Comparison of ENCODE assay signal across 7 cellular contexts in genomic region chr1:234322979-234323378, GRCh38. TPM values are rescaled to one million over a fixed set of nuclear protein-coding genes. Genes with fewer than 3 reads are reported as not detected.
DNase-seq lines count a peak whose midpoint lies in the region; ATAC-seq and TF ChIP-seq lines count a peak whose summit lies in the region.

No MANE protein-coding gene starts in this region.

- H3K4me1 ChIP-seq in foreskin keratinocyte = peaks cover 10% of the 10 kb centered on the region

- H3K4me1 Mint-ChIP-seq in activated CD4-positive, alpha-beta T cell treated with anti-CD3 and anti-CD28 coated beads, Interleukin-2, amount 10 ng/mL, durations not matched to agents 7 days and 5 days = peaks cover 35% of the 10 kb centered on the region

- H3K4me3 ChIP-seq in GM12875 (ENCODE audit: low read depth, low read length) = no peak overlapping the region

- no peak overlapping the region for H3K27ac Mint-ChIP-seq in activated CD4-positive, alpha-beta T cell treated with anti-CD3 and anti-CD28 coated beads, Interleukin-2, amount 10 ng/mL, durations not matched to agents 7 days and 5 days

- DNase-seq in MV-4-11 (lab: John Stamatoyannopoulos, UW) = peak; percentile 37
- DNase-seq in activated CD4-positive, alpha-beta T cell treated with anti-CD3 and anti-CD28 coated beads, Interleukin-2, amount 10 ng/mL, durations not matched to agents 7 days and 5 days = peak; percentile 65
- no peak for DNase-seq in foreskin keratinocyte
- peak in 2 of 3 donors; percentile 22 to 26 for DNase-seq in stimulated activated CD4-positive, alpha-beta T cell treated with anti-CD3 and anti-CD28 coated beads, TNF-alpha, amount 100 ng/mL, for 1 hour (ENCODE audit: low read depth in 3 of 3, low spot score in 1 of 3)
- no peak for DNase-seq in cerebellum (ENCODE audit: low spot score)

- ATAC-seq in foreskin keratinocyte (no peak), GM21825 (IDR thresholded peaks at IDR 0.05; ENCODE audit: unreplicated experiment) (no peak)

- TF ChIP-seq CTCF in GM12875 (IDR thresholded peaks at IDR 0.05; ENCODE audit: borderline replicate concordance, insufficient read depth, low read depth, low read length) = peak; percentile 71
- TF ChIP-seq CTCF in foreskin keratinocyte (conservative IDR thresholded peaks at IDR 0.05) = peak; percentile 39

- H3K27me3 ChIP-seq in foreskin keratinocyte = no peaks in the 10 kb centered on the region

- H3K27ac ChIP-seq in foreskin keratinocyte = no peak overlapping the region

- H3K36me3 Mint-ChIP-seq in activated CD4-positive, alpha-beta T cell treated with anti-CD3 and anti-CD28 coated beads, Interleukin-2, amount 10 ng/mL, durations not matched to agents 7 days and 5 days (ENCODE audit: low read depth) = peaks cover 5% of the 10 kb centered on the region

- H3K27me3 Mint-ChIP-seq in activated CD4-positive, alpha-beta T cell treated with anti-CD3 and anti-CD28 coated beads, Interleukin-2, amount 10 ng/mL, durations not matched to agents 7 days and 5 days = peaks cover 5% of the 10 kb centered on the region

- CTCF ChIA-PET in activated CD4-positive, alpha-beta T cell treated with anti-CD3 and anti-CD28 coated beads, Interleukin-2, amount 10 ng/mL, durations not matched to agents 7 days and 5 days (lab: Charles Lee) = interaction anchor here (1.1 to 1.5 kb wide), 5 partner anchors 11 to 207 kb away, joined by 3 to 5 read pairs (median 4); no protein-coding TSS in a partner anchor

- no peak overlapping the region for H3K4me3 Mint-ChIP-seq in activated CD4-positive, alpha-beta T cell treated with anti-CD3 and anti-CD28 coated beads, Interleukin-2, amount 10 ng/mL, durations not matched to agents 7 days and 5 days

- POLR2A ChIA-PET in activated CD4-positive, alpha-beta T cell treated with anti-CD3 and anti-CD28 coated beads, Interleukin-2, amount 10 ng/mL, durations not matched to agents 7 days and 5 days (lab: Charles Lee) = no interaction called here

- no peaks in the 10 kb centered on the region for H3K9me3 Mint-ChIP-seq in activated CD4-positive, alpha-beta T cell treated with anti-CD3 and anti-CD28 coated beads, Interleukin-2, amount 10 ng/mL, durations not matched to agents 7 days and 5 days

RNA-seq across cellular contexts. Expression of gene COA6, which starts 50.3 kb away (rescaled TPM):
- 10 to 100 TPM; 46.2 to 46.5 TPM for total RNA-seq in activated CD4-positive, alpha-beta T cell treated with anti-CD3 and anti-CD28 coated beads, Interleukin-2, amount 10 ng/mL, durations not matched to agents 7 days and 5 days
- total RNA-seq in foreskin keratinocyte (46.1 and 49.2 TPM in 2 replicates), cerebellum (10.7 TPM)
- polyA plus RNA-seq in foreskin keratinocyte = 65.2 and 67.3 TPM in 2 replicates

Comparison
In these comparisons a context has a peak if more than half of its experiments do, and no peak if none do; other contexts are left out.
1. DNase-seq: peak in MV-4-11 (single experiment), activated CD4-positive, alpha-beta T cell treated with anti-CD3 and anti-CD28 coated beads, Interleukin-2, amount 10 ng/mL, durations not matched to agents 7 days and 5 days (single experiment) and stimulated activated CD4-positive, alpha-beta T cell treated with anti-CD3 and anti-CD28 coated beads, TNF-alpha, amount 100 ng/mL, for 1 hour (2 of 3); none in foreskin keratinocyte (0 of 2) and cerebellum (single experiment).